Comparison of ENCODE assay signal across 17 cellular contexts in genomic region chr15:33119865-33120264, GRCh38.
"Had no signal": no experiment of that assay in that cellular context is flagged by ENCODE, and none has a peak within 500 bp of the region (broad histone marks: within the 10 kb centered on the region; RNA-seq: fewer than 3 reads in every experiment).

No MANE protein-coding gene starts in this region.

- H3K27ac ChIP-seq: esophagus squamous epithelium, foreskin keratinocyte, hepatocyte, right atrium auricular region, sigmoid colon, stomach, thoracic aorta had no signal

- H3K4me3 ChIP-seq: esophagus squamous epithelium, hepatocyte, right atrium auricular region, sigmoid colon, stomach, thoracic aorta had no signal

- ATAC-seq: effector memory CD8-positive, alpha-beta T cell; foreskin keratinocyte; naive thymus-derived CD4-positive, alpha-beta T cell had no signal

- H3K9me3 ChIP-seq: esophagus squamous epithelium, right atrium auricular region, sigmoid colon, stomach, thoracic aorta had no signal

- H3K27me3 ChIP-seq: esophagus squamous epithelium, foreskin keratinocyte, right atrium auricular region, sigmoid colon, stomach had no signal

- H3K36me3 ChIP-seq: esophagus squamous epithelium, right atrium auricular region, sigmoid colon, stomach, thoracic aorta had no signal

- H2AFZ ChIP-seq: hepatocyte had no signal

- H3K4me2 ChIP-seq: hepatocyte had no signal

- H3K4me1 ChIP-seq: foreskin keratinocyte, right atrium auricular region, sigmoid colon, stomach had no signal

- DNase-seq: cortex of kidney; dorsolateral prefrontal cortex; effector memory CD8-positive, alpha-beta T cell; esophagus squamous epithelium; foreskin keratinocyte; head of caudate nucleus; naive thymus-derived CD4-positive, alpha-beta T cell; nephron progenitor cell; sigmoid colon; stimulated activated CD4-positive, alpha-beta T cell treated with anti-CD3 and anti-CD28 coated beads, Interleukin-12 subunit alpha, Interleukin-12 subunit beta, amount 100 ng/mL, for 4 hours; stimulated activated naive CD4-positive, alpha-beta T cell; stomach; substantia nigra; trophoblast cell had no signal
